In the genomic region with DNA sequence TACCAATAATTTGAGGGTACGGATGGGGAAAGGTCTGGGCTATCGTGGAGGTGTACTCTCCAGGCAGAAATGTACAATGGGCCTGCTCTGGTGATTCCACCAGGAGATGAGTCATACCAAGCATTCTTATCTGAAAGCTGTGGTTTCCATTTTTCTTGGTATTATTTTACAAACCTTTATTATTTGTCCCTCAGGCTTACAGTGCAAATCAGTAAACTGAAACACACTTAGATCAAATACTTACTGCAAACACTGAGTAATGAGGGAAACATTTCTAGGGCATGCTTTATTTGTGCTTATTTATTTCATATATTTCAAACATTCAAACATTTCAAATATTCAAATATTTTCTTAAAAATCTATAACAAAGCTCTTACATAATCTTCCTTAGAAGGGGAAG, we compare ENCODE assay signal across 9 cellular contexts.
DNase-seq lines count a peak whose midpoint lies in the region; ATAC-seq and TF ChIP-seq lines count a peak whose summit lies in the region.
"Had no signal": no experiment of that assay in that cellular context is flagged by ENCODE, and none has a peak within 500 bp of the region (broad histone marks: within the 10 kb centered on the region; RNA-seq: fewer than 3 reads in every experiment).

No MANE protein-coding gene starts in this region.

- H3K56ac ChIP-seq in H9 (ENCODE audit: insufficient read length, low read depth, low read length), result no peak overlapping the region

- no peak overlapping the region for H2BK5ac ChIP-seq in H9 (ENCODE audit: insufficient read length, low read length)

- TF ChIP-seq CTCF in HFFc6 (IDR thresholded peaks at IDR 0.05) (no peak), H9 (conservative IDR thresholded peaks at IDR 0.05) (no peak)

- peaks cover 4% of the 10 kb centered on the region; the same call in 1 of the 2 replicates for H3K9me3 Mint-ChIP-seq in HFFc6
- H3K9me3 Mint-ChIP-seq in H9, result peaks cover 0 to 6% of the 10 kb centered on the region in 2 experiments; a peak in 3 of 5 replicates

- H2AFZ ChIP-seq in H9 (ENCODE audit: low read length), result no peak overlapping the region

- no peak overlapping the region for H3K4ac ChIP-seq in H9 (ENCODE audit: low read depth, low read length)

- no peak overlapping the region for H2BK12ac ChIP-seq in H9 (ENCODE audit: insufficient read length, low read depth, low read length)

- no peaks in the 10 kb centered on the region for H3K27me3 ChIP-seq in H9 (ENCODE audit: insufficient read depth, low read length)

- no peak overlapping the region for H3K9ac ChIP-seq in H9 (ENCODE audit: extremely low read depth, insufficient read length, low read length)

- no peak overlapping the region for H2AK5ac ChIP-seq in H9 (ENCODE audit: insufficient read length, low read length)

- H3K4me2 ChIP-seq in H9 (ENCODE audit: insufficient read depth, insufficient read length, low read length), result no peak overlapping the region

- no peak overlapping the region for H3K18ac ChIP-seq in H9 (ENCODE audit: insufficient read length, low read depth, low read length)

- H2BK20ac ChIP-seq in H9 (ENCODE audit: low read depth, low read length, poor library complexity, severe bottlenecking), result no peak overlapping the region

- H3K27me3 Mint-ChIP-seq in HFFc6 (ENCODE audit: insufficient read depth), result no peaks in the 10 kb centered on the region; the same call in 1 of the 2 replicates
- no peaks in the 10 kb centered on the region for H3K27me3 Mint-ChIP-seq in H9 (ENCODE audit: low read depth)

- no peak overlapping the region for H2BK120ac ChIP-seq in H9 (ENCODE audit: low read depth, low read length, poor library complexity, severe bottlenecking)

- no peaks in the 10 kb centered on the region for H3K79me1 ChIP-seq in H9 (ENCODE audit: insufficient read depth, low read depth, low read length, poor library complexity, severe bottlenecking)

- H3K4me1 Mint-ChIP-seq in HFFc6 (ENCODE audit: low read depth), result peaks cover 37% of the 10 kb centered on the region
- peaks cover 7 to 14% of the 10 kb centered on the region in 2 experiments; a peak in 3 of 4 replicates for H3K4me1 Mint-ChIP-seq in H9

- DNase-seq in HFFc6, result peak; percentile 70
- peak; percentile 32 for DNase-seq in LoVo (ENCODE audit: low spot score)
- peak; percentile 42 for DNase-seq in hepatic stellate cell (ENCODE audit: low spot score)
- DNase-seq in H9, result no peak
- no peak for DNase-seq in NCI-H2029 (lab: John Stamatoyannopoulos, UW)
- DNase-seq in stimulated activated CD4-positive, alpha-beta T cell treated with anti-CD3 and anti-CD28 coated beads, Interleukin-4, amount 100 ng/mL, for 24 hours, result no peak
- DNase-seq in activated CD8-positive, alpha-beta memory T cell treated with anti-CD3 and anti-CD28 coated beads, Interleukin-2, amount 50 U/mL, for 48 hours, result no peak

- H3K14ac ChIP-seq in H9 (ENCODE audit: insufficient read depth, low read length), result no peak overlapping the region

- H3K27ac Mint-ChIP-seq in HFFc6, result peak overlapping the region; percentile 53
- no peak overlapping the region for H3K27ac Mint-ChIP-seq in H9

- no peak overlapping the region for H3K4me3 Mint-ChIP-seq in HFFc6
- no peak overlapping the region for H3K4me3 Mint-ChIP-seq in H9

- no peak overlapping the region for H3K23ac ChIP-seq in H9 (ENCODE audit: insufficient read length, low read depth, low read length)

- H4K5ac ChIP-seq in H9 (ENCODE audit: insufficient read length, low read depth, low read length), result no peak overlapping the region

- H3K9me3 ChIP-seq in H9 (ENCODE audit: control insufficient read depth, low read depth, low read length), result no peaks in the 10 kb centered on the region

- no peak overlapping the region for H4K91ac ChIP-seq in H9 (ENCODE audit: insufficient read length, low read depth, low read length)

- peak; percentile 99 for ATAC-seq in GM18502 (IDR thresholded peaks at IDR 0.05; ENCODE audit: poor library complexity, unreplicated experiment)
- ATAC-seq: HCT116 had no signal

- H3K4me1 ChIP-seq in H9 (ENCODE audit: insufficient read depth, low read length), result no peaks in the 10 kb centered on the region

- H4K8ac ChIP-seq in H9 (replicated peaks; ENCODE audit: insufficient read length, low read depth, low read length), result no peak overlapping the region

- WGBS in H9 (ENCODE audit: extremely low coverage, insufficient read length, low lambda C conversion rate), result no CpG with 5 or more reads among the region's 2 CpGs

- H2BK15ac ChIP-seq in H9 (ENCODE audit: low read depth, low read length), result no peak overlapping the region

- H3K36me3 Mint-ChIP-seq in HFFc6 (ENCODE audit: low read depth), result 0 out of 2 replicates have a peak, but pooled peaks cover 4% of the 10 kb centered on the region
- peaks cover 0 to 4% (median 4%) of the 10 kb centered on the region in 3 experiments; a peak in 4 of 7 replicates for H3K36me3 Mint-ChIP-seq in H9 (ENCODE audit: insufficient read depth in 1 of 3, low read depth in 3 of 3)

- no peak overlapping the region for H3K27ac ChIP-seq in H9 (ENCODE audit: insufficient read length, low read depth, low read length)

- H3T11ph ChIP-seq in H9 (ENCODE audit: low read length), result no peak overlapping the region

- H3K79me2 ChIP-seq in H9 (ENCODE audit: insufficient read depth, low read length), result no peaks in the 10 kb centered on the region

- no peaks in the 10 kb centered on the region for H3K23me2 ChIP-seq in H9 (ENCODE audit: insufficient read length, low read depth, low read length, poor library complexity, severe bottlenecking)

- no peaks in the 10 kb centered on the region for H4K20me1 ChIP-seq in H9 (ENCODE audit: control insufficient read depth, insufficient read depth, insufficient read length)

Comparison
In these comparisons a context has a peak if more than half of its experiments do, and no peak if none do; other contexts are left out.
1. DNase-seq: peak in HFFc6 (single experiment), LoVo (single experiment) and hepatic stellate cell (single experiment); none in H9 (single experiment), NCI-H2029 (single experiment), stimulated activated CD4-positive, alpha-beta T cell treated with anti-CD3 and anti-CD28 coated beads, Interleukin-4, amount 100 ng/mL, for 24 hours (single experiment) and activated CD8-positive, alpha-beta memory T cell treated with anti-CD3 and anti-CD28 coated beads, Interleukin-2, amount 50 U/mL, for 48 hours (single experiment).